In genomic region chr1:232769718-232770117, GRCh38 we compare ENCODE assay signal across 17 cellular contexts.
"Had no signal": no experiment of that assay in that cellular context is flagged by ENCODE, and none has a peak within 500 bp of the region (broad histone marks: within the 10 kb centered on the region; RNA-seq: fewer than 3 reads in every experiment).

No MANE protein-coding gene starts in this region.

- DNase-seq: activated CD4-positive, alpha-beta T cell treated with anti-CD3 and anti-CD28 coated beads, Interleukin-2, amount 10 ng/mL, durations not matched to agents 24 days and 14 days; activated CD8-positive, alpha-beta T cell treated with anti-CD3 and anti-CD28 coated beads for 36 hours; activated naive CD4-positive, alpha-beta T cell; activated naive CD8-positive, alpha-beta T cell treated with anti-CD3 and anti-CD28 coated beads for 36 hours; activated T-cell treated with anti-CD3 and anti-CD28 coated beads, Interleukin-2, amount 50 U/mL, for 1 hour; erythroblast; mesendoderm; naive thymus-derived CD4-positive, alpha-beta T cell; sigmoid colon; stimulated activated naive B cell treated with anti-CD40 and anti-IgM and Interleukin-4, amounts not matched to agents 10 μg/mL and 1 μg/mL and 100 μg/mL, for 72 hours; T-helper 9 cell; upper lobe of right lung had no signal

- H3K36me3 Mint-ChIP-seq: activated naive CD8-positive, alpha-beta T cell treated with anti-CD3 and anti-CD28 coated beads for 36 hours; naive thymus-derived CD4-positive, alpha-beta T cell; stimulated activated naive B cell treated with anti-CD40 and anti-IgM and Interleukin-4, amounts not matched to agents 10 μg/mL and 1 μg/mL and 100 μg/mL, for 72 hours had no signal

- H3K27ac Mint-ChIP-seq: activated CD4-positive, alpha-beta T cell treated with anti-CD3 and anti-CD28 coated beads, Interleukin-2, amount 10 ng/mL, durations not matched to agents 24 days and 14 days; activated CD8-positive, alpha-beta T cell treated with anti-CD3 and anti-CD28 coated beads for 36 hours; activated naive CD8-positive, alpha-beta T cell treated with anti-CD3 and anti-CD28 coated beads for 36 hours; activated T-helper 17 cell treated with anti-CD3 and anti-CD28 coated beads, Interleukin-2, amount 50 U/mL, for 72 hours; naive thymus-derived CD4-positive, alpha-beta T cell; stimulated activated naive B cell treated with anti-CD40 and anti-IgM and Interleukin-4, amounts not matched to agents 10 μg/mL and 1 μg/mL and 100 μg/mL, for 72 hours had no signal

- H3K27ac ChIP-seq: breast epithelium, coronary artery, parathyroid adenoma, sigmoid colon, thoracic aorta, upper lobe of right lung had no signal

- ATAC-seq: activated CD8-positive, alpha-beta T cell treated with anti-CD3 and anti-CD28 coated beads for 36 hours; activated T-helper 17 cell treated with anti-CD3 and anti-CD28 coated beads, Interleukin-2, amount 50 U/mL, for 72 hours; naive thymus-derived CD4-positive, alpha-beta T cell; stimulated activated naive B cell treated with anti-CD40 and anti-IgM and Interleukin-4, amounts not matched to agents 10 μg/mL and 1 μg/mL and 100 μg/mL, for 72 hours; upper lobe of right lung had no signal

- H3K9ac ChIP-seq: parathyroid adenoma had no signal

- H3K27me3 ChIP-seq: breast epithelium, sigmoid colon, upper lobe of right lung had no signal

- H3K4me3 Mint-ChIP-seq: activated CD4-positive, alpha-beta T cell treated with anti-CD3 and anti-CD28 coated beads, Interleukin-2, amount 10 ng/mL, durations not matched to agents 24 days and 14 days; activated CD8-positive, alpha-beta T cell treated with anti-CD3 and anti-CD28 coated beads for 36 hours; activated naive CD8-positive, alpha-beta T cell treated with anti-CD3 and anti-CD28 coated beads for 36 hours; activated T-helper 17 cell treated with anti-CD3 and anti-CD28 coated beads, Interleukin-2, amount 50 U/mL, for 72 hours; naive thymus-derived CD4-positive, alpha-beta T cell; stimulated activated naive B cell treated with anti-CD40 and anti-IgM and Interleukin-4, amounts not matched to agents 10 μg/mL and 1 μg/mL and 100 μg/mL, for 72 hours had no signal

- H3K36me3 ChIP-seq: breast epithelium, sigmoid colon, thoracic aorta, upper lobe of right lung had no signal

- H3K79me2 ChIP-seq: parathyroid adenoma had no signal

- H3K4me1 ChIP-seq: breast epithelium, parathyroid adenoma had no signal

- H2AFZ ChIP-seq: parathyroid adenoma had no signal

- H3K27me3 Mint-ChIP-seq: activated CD4-positive, alpha-beta T cell treated with anti-CD3 and anti-CD28 coated beads, Interleukin-2, amount 10 ng/mL, durations not matched to agents 24 days and 14 days; activated CD8-positive, alpha-beta T cell treated with anti-CD3 and anti-CD28 coated beads for 36 hours; activated naive CD8-positive, alpha-beta T cell treated with anti-CD3 and anti-CD28 coated beads for 36 hours had no signal

- H3K4me1 Mint-ChIP-seq: activated CD4-positive, alpha-beta T cell treated with anti-CD3 and anti-CD28 coated beads, Interleukin-2, amount 10 ng/mL, durations not matched to agents 24 days and 14 days; activated T-helper 17 cell treated with anti-CD3 and anti-CD28 coated beads, Interleukin-2, amount 50 U/mL, for 72 hours had no signal

- H3K9me3 ChIP-seq: breast epithelium, sigmoid colon, thoracic aorta, upper lobe of right lung had no signal

- H3K4me3 ChIP-seq: breast epithelium, coronary artery, sigmoid colon, thoracic aorta, upper lobe of right lung had no signal

- H3K9me3 Mint-ChIP-seq: activated CD4-positive, alpha-beta T cell treated with anti-CD3 and anti-CD28 coated beads, Interleukin-2, amount 10 ng/mL, durations not matched to agents 24 days and 14 days; activated CD8-positive, alpha-beta T cell treated with anti-CD3 and anti-CD28 coated beads for 36 hours; activated naive CD8-positive, alpha-beta T cell treated with anti-CD3 and anti-CD28 coated beads for 36 hours; activated T-helper 17 cell treated with anti-CD3 and anti-CD28 coated beads, Interleukin-2, amount 50 U/mL, for 72 hours; stimulated activated naive B cell treated with anti-CD40 and anti-IgM and Interleukin-4, amounts not matched to agents 10 μg/mL and 1 μg/mL and 100 μg/mL, for 72 hours had no signal
